Comparison of ENCODE assay signal across 1 cellular context in genomic region chr9:36154213-36154952, GRCh38.
TF ChIP-seq lines count a peak whose summit lies in the region.

No MANE protein-coding gene starts in this region.

TF ChIP-seq in GM23338, 12 proteins besides CTCF, POLR2A, EP300 and RAD21 (continued from another document):
- TF ChIP-seq ZNF462 (CRISPR knock-in tag; IDR thresholded peaks at IDR 0.05) (no peak), STAT1 (IDR thresholded peaks at IDR 0.05; ENCODE audit: unreplicated experiment) (no peak), REST (IDR thresholded peaks at IDR 0.05; ENCODE audit: unreplicated experiment) (no peak), ZNF114 (CRISPR knock-in tag; IDR thresholded peaks at IDR 0.05) (no peak), POLR2AphosphoS5 (IDR thresholded peaks at IDR 0.05; ENCODE audit: low read depth) (no peak), EZH2phosphoT487 (IDR thresholded peaks at IDR 0.05; ENCODE audit: unreplicated experiment) (no peak)
